Comparison of ENCODE assay signal across 1 cellular context in the genomic region with DNA sequence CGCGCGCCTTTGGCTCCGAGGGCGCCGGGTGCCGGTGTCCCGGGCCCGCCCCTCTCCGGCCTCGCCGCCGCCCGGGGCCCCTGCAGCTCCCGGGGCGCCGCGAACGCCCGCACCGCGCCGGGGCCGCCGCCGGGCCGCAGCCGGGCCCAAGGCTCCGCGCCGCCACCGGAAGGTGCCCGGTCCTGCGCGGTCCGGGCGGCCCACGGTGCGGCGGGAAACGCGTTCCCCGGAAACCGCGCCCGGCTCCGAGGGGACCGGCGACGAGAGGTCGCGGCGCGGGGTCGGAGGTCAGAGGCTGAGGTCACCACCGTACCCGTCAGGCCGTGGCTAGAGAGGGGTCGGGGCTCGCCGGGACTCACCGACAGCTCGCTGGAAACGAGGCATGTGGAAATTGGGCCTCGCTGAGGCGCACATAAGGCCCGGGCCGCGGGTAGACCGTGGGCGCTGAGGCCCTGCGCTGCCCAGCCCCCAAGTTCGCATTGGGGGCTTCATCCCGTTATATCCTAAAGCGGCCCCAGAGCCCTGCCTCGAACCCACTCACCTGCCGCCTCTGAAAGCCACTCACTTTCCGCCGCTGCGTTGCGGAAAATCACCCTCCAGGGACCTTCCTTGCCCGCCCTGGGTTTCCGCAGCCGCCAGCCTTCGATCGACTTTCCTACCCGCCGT.
TF ChIP-seq lines count a peak whose summit lies in the region.

A gene (minus strand): TSS at position 167 of the 666 bp plus-strand sequence. CDS start 745 bp downstream, outside the sequence.

TF ChIP-seq in HepG2, 621 proteins besides CTCF, POLR2A, EP300 and RAD21 (continued from another document and continues in another):
- peak; percentile 94; the same call in 1 of the 2 replicates for TF ChIP-seq AHR (CRISPR knock-in tag; IDR thresholded peaks at IDR 0.05)
- no peak for TF ChIP-seq ZBTB20 (CRISPR knock-in tag; IDR thresholded peaks at IDR 0.05; ENCODE audit: borderline replicate concordance, low read depth)
- TF ChIP-seq, protein P1, sequence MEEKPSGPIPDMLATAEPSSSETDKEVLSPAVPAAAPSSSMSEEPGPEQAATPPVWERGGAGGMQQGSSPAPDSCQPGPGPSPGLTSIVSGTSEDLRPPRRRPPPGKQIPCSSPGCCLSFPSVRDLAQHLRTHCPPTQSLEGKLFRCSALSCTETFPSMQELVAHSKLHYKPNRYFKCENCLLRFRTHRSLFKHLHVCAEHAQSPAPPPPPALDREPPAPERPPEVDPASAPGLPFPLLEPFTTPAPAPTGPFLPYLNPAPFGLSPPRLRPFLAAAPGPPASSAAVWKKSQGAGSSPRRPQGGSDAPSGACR (CRISPR knock-in tag; IDR thresholded peaks at IDR 0.05): peak; percentile 82
- TF ChIP-seq ZNF556 (CRISPR knock-in tag; IDR thresholded peaks at IDR 0.05; ENCODE audit: borderline replicate concordance): peak; percentile 97
- 0 out of 2 replicates have a peak, but pooled peaks have one; percentile 34 for TF ChIP-seq MIER2 (CRISPR knock-in tag; IDR thresholded peaks at IDR 0.05)
- TF ChIP-seq RXRA (CRISPR knock-in tag; IDR thresholded peaks at IDR 0.05): peak; percentile 94
- peak; percentile 81; the same call in 1 of the 2 replicates for TF ChIP-seq ZNF563 (CRISPR knock-in tag; IDR thresholded peaks at IDR 0.05)
- TF ChIP-seq PHB2 (IDR thresholded peaks at IDR 0.05; ENCODE audit: partially characterized antibody): no peak
- peak; percentile 93 for TF ChIP-seq MEIS2 (CRISPR knock-in tag; IDR thresholded peaks at IDR 0.05)
- TF ChIP-seq, protein P2, sequence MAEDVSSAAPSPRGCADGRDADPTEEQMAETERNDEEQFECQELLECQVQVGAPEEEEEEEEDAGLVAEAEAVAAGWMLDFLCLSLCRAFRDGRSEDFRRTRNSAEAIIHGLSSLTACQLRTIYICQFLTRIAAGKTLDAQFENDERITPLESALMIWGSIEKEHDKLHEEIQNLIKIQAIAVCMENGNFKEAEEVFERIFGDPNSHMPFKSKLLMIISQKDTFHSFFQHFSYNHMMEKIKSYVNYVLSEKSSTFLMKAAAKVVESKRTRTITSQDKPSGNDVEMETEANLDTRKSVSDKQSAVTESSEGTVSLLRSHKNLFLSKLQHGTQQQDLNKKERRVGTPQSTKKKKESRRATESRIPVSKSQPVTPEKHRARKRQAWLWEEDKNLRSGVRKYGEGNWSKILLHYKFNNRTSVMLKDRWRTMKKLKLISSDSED (CRISPR knock-in tag; IDR thresholded peaks at IDR 0.05): no peak; the same call in 1 of the 2 replicates
- TF ChIP-seq, protein P3, sequence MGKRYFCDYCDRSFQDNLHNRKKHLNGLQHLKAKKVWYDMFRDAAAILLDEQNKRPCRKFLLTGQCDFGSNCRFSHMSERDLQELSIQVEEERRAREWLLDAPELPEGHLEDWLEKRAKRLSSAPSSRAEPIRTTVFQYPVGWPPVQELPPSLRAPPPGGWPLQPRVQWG (CRISPR knock-in tag; IDR thresholded peaks at IDR 0.05; ENCODE audit: borderline replicate concordance, low read depth): no peak
- TF ChIP-seq NKX3-1 (CRISPR knock-in tag; IDR thresholded peaks at IDR 0.05): 0 out of 2 replicates have a peak, but pooled peaks have one; percentile 46
- TF ChIP-seq ZFY (CRISPR knock-in tag; IDR thresholded peaks at IDR 0.05): peak; percentile 94
- TF ChIP-seq EZH2 (conservative IDR thresholded peaks at IDR 0.05; ENCODE audit: low read depth, low read length): no peak
- peak; percentile 95 for TF ChIP-seq ZNF331 (CRISPR knock-in tag; IDR thresholded peaks at IDR 0.05)
- TF ChIP-seq, protein P4, sequence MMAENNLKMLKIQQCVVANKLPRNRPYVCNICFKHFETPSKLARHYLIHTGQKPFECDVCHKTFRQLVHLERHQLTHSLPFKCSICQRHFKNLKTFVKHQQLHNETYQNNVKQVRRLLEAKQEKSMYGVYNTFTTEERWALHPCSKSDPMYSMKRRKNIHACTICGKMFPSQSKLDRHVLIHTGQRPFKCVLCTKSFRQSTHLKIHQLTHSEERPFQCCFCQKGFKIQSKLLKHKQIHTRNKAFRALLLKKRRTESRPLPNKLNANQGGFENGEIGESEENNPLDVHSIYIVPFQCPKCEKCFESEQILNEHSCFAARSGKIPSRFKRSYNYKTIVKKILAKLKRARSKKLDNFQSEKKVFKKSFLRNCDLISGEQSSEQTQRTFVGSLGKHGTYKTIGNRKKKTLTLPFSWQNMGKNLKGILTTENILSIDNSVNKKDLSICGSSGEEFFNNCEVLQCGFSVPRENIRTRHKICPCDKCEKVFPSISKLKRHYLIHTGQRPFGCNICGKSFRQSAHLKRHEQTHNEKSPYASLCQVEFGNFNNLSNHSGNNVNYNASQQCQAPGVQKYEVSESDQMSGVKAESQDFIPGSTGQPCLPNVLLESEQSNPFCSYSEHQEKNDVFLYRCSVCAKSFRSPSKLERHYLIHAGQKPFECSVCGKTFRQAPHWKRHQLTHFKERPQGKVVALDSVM (CRISPR knock-in tag; IDR thresholded peaks at IDR 0.05): peak; percentile 79
- TF ChIP-seq, protein P5, sequence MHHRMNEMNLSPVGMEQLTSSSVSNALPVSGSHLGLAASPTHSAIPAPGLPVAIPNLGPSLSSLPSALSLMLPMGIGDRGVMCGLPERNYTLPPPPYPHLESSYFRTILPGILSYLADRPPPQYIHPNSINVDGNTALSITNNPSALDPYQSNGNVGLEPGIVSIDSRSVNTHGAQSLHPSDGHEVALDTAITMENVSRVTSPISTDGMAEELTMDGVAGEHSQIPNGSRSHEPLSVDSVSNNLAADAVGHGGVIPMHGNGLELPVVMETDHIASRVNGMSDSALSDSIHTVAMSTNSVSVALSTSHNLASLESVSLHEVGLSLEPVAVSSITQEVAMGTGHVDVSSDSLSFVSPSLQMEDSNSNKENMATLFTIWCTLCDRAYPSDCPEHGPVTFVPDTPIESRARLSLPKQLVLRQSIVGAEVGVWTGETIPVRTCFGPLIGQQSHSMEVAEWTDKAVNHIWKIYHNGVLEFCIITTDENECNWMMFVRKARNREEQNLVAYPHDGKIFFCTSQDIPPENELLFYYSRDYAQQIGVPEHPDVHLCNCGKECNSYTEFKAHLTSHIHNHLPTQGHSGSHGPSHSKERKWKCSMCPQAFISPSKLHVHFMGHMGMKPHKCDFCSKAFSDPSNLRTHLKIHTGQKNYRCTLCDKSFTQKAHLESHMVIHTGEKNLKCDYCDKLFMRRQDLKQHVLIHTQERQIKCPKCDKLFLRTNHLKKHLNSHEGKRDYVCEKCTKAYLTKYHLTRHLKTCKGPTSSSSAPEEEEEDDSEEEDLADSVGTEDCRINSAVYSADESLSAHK (CRISPR knock-in tag; IDR thresholded peaks at IDR 0.05; ENCODE audit: borderline replicate concordance): peak; percentile 48; the same call in 1 of the 2 replicates
- TF ChIP-seq, protein P6, sequence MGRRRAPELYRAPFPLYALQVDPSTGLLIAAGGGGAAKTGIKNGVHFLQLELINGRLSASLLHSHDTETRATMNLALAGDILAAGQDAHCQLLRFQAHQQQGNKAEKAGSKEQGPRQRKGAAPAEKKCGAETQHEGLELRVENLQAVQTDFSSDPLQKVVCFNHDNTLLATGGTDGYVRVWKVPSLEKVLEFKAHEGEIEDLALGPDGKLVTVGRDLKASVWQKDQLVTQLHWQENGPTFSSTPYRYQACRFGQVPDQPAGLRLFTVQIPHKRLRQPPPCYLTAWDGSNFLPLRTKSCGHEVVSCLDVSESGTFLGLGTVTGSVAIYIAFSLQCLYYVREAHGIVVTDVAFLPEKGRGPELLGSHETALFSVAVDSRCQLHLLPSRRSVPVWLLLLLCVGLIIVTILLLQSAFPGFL (CRISPR knock-in tag; IDR thresholded peaks at IDR 0.05): no peak
- peak; percentile 34 for TF ChIP-seq SKI (IDR thresholded peaks at IDR 0.05; ENCODE audit: partially characterized antibody)
- no peak; the same call in 1 of the 2 replicates for TF ChIP-seq MTF2 (CRISPR knock-in tag; IDR thresholded peaks at IDR 0.05; ENCODE audit: borderline replicate concordance)
- TF ChIP-seq, protein P7, sequence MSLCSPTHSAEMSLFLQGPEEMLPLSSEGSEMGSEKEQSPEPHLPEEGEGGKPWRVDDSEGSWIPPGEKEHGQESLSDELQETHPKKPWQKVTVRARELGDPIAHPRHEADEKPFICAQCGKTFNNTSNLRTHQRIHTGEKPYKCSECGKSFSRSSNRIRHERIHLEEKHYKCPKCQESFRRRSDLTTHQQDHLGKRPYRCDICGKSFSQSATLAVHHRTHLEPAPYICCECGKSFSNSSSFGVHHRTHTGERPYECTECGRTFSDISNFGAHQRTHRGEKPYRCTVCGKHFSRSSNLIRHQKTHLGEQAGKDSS (CRISPR knock-in tag; IDR thresholded peaks at IDR 0.05; ENCODE audit: borderline replicate concordance, low read depth): peak; percentile 98; the same call in 1 of the 2 replicates
- TF ChIP-seq, protein P8, sequence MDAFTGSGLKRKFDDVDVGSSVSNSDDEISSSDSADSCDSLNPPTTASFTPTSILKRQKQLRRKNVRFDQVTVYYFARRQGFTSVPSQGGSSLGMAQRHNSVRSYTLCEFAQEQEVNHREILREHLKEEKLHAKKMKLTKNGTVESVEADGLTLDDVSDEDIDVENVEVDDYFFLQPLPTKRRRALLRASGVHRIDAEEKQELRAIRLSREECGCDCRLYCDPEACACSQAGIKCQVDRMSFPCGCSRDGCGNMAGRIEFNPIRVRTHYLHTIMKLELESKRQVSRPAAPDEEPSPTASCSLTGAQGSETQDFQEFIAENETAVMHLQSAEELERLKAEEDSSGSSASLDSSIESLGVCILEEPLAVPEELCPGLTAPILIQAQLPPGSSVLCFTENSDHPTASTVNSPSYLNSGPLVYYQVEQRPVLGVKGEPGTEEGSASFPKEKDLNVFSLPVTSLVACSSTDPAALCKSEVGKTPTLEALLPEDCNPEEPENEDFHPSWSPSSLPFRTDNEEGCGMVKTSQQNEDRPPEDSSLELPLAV (CRISPR knock-in tag; conservative IDR thresholded peaks at IDR 0.05; ENCODE audit: low read depth): no peak
- TF ChIP-seq, protein P9, sequence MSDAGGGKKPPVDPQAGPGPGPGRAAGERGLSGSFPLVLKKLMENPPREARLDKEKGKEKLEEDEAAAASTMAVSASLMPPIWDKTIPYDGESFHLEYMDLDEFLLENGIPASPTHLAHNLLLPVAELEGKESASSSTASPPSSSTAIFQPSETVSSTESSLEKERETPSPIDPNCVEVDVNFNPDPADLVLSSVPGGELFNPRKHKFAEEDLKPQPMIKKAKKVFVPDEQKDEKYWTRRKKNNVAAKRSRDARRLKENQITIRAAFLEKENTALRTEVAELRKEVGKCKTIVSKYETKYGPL (CRISPR knock-in tag; IDR thresholded peaks at IDR 0.05): no peak
- TF ChIP-seq ZNF891 (CRISPR knock-in tag; IDR thresholded peaks at IDR 0.05): no peak; the same call in 1 of the 2 replicates
- TF ChIP-seq, protein P10, sequence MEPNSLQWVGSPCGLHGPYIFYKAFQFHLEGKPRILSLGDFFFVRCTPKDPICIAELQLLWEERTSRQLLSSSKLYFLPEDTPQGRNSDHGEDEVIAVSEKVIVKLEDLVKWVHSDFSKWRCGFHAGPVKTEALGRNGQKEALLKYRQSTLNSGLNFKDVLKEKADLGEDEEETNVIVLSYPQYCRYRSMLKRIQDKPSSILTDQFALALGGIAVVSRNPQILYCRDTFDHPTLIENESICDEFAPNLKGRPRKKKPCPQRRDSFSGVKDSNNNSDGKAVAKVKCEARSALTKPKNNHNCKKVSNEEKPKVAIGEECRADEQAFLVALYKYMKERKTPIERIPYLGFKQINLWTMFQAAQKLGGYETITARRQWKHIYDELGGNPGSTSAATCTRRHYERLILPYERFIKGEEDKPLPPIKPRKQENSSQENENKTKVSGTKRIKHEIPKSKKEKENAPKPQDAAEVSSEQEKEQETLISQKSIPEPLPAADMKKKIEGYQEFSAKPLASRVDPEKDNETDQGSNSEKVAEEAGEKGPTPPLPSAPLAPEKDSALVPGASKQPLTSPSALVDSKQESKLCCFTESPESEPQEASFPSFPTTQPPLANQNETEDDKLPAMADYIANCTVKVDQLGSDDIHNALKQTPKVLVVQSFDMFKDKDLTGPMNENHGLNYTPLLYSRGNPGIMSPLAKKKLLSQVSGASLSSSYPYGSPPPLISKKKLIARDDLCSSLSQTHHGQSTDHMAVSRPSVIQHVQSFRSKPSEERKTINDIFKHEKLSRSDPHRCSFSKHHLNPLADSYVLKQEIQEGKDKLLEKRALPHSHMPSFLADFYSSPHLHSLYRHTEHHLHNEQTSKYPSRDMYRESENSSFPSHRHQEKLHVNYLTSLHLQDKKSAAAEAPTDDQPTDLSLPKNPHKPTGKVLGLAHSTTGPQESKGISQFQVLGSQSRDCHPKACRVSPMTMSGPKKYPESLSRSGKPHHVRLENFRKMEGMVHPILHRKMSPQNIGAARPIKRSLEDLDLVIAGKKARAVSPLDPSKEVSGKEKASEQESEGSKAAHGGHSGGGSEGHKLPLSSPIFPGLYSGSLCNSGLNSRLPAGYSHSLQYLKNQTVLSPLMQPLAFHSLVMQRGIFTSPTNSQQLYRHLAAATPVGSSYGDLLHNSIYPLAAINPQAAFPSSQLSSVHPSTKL (CRISPR knock-in tag; IDR thresholded peaks at IDR 0.05): peak; percentile 69
- TF ChIP-seq XBP1 (CRISPR knock-in tag; IDR thresholded peaks at IDR 0.05): no peak
- TF ChIP-seq, protein P11, sequence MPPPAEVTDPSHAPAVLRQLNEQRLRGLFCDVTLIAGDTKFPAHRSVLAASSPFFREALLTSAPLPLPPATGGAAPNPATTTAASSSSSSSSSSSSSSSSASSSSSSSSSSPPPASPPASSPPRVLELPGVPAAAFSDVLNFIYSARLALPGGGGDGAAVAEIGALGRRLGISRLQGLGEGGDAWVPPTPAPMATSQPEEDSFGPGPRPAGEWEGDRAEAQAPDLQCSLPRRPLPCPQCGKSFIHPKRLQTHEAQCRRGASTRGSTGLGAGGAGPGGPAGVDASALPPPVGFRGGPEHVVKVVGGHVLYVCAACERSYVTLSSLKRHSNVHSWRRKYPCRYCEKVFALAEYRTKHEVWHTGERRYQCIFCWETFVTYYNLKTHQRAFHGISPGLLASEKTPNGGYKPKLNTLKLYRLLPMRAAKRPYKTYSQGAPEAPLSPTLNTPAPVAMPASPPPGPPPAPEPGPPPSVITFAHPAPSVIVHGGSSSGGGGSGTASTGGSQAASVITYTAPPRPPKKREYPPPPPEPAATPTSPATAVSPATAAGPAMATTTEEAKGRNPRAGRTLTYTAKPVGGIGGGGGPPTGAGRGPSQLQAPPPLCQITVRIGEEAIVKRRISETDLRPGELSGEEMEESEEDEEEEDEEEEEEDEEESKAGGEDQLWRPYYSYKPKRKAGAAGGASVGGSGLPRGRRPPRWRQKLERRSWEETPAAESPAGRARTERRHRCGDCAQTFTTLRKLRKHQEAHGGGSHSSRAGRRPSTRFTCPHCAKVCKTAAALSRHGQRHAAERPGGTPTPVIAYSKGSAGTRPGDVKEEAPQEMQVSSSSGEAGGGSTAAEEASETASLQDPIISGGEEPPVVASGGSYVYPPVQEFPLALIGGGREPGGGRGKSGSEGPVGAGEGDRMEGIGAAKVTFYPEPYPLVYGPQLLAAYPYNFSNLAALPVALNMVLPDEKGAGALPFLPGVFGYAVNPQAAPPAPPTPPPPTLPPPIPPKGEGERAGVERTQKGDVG (CRISPR knock-in tag; IDR thresholded peaks at IDR 0.05; ENCODE audit: borderline replicate concordance): peak; percentile 94
- TF ChIP-seq, protein P12, sequence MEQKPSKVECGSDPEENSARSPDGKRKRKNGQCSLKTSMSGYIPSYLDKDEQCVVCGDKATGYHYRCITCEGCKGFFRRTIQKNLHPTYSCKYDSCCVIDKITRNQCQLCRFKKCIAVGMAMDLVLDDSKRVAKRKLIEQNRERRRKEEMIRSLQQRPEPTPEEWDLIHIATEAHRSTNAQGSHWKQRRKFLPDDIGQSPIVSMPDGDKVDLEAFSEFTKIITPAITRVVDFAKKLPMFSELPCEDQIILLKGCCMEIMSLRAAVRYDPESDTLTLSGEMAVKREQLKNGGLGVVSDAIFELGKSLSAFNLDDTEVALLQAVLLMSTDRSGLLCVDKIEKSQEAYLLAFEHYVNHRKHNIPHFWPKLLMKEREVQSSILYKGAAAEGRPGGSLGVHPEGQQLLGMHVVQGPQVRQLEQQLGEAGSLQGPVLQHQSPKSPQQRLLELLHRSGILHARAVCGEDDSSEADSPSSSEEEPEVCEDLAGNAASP (CRISPR knock-in tag; IDR thresholded peaks at IDR 0.05; ENCODE audit: borderline replicate concordance): peak; percentile 87
- peak; percentile 50; the same call in 1 of the 2 replicates for TF ChIP-seq ZNF501 (CRISPR knock-in tag; IDR thresholded peaks at IDR 0.05)
- TF ChIP-seq PHF21A (CRISPR knock-in tag; IDR thresholded peaks at IDR 0.05): peak; percentile 71
- TF ChIP-seq BRCA1 (CRISPR knock-in tag; IDR thresholded peaks at IDR 0.05): 0 out of 2 replicates have a peak, but pooled peaks have one; percentile 5
